ENCODE assay signal across 1 cellular context in genomic region chr20:37856034-37856433, GRCh38.
TF ChIP-seq lines count a peak whose summit lies in the region.

No MANE protein-coding gene starts in this region.

TF ChIP-seq in HepG2, 621 proteins besides CTCF, POLR2A, EP300 and RAD21:
- TF ChIP-seq MAFK (conservative IDR thresholded peaks at IDR 0.05 in 1 of 2, IDR thresholded peaks at IDR 0.05 in 1 of 2; ENCODE audit: low read length in 2 of 2) (peak; percentile 61 to 84; a peak in 2 of 4 replicates), MAFF (IDR thresholded peaks at IDR 0.05; ENCODE audit: low read depth, low read length) (peak; percentile 76)
